9 cellular contexts compared by ENCODE assay signal in the genomic region with DNA sequence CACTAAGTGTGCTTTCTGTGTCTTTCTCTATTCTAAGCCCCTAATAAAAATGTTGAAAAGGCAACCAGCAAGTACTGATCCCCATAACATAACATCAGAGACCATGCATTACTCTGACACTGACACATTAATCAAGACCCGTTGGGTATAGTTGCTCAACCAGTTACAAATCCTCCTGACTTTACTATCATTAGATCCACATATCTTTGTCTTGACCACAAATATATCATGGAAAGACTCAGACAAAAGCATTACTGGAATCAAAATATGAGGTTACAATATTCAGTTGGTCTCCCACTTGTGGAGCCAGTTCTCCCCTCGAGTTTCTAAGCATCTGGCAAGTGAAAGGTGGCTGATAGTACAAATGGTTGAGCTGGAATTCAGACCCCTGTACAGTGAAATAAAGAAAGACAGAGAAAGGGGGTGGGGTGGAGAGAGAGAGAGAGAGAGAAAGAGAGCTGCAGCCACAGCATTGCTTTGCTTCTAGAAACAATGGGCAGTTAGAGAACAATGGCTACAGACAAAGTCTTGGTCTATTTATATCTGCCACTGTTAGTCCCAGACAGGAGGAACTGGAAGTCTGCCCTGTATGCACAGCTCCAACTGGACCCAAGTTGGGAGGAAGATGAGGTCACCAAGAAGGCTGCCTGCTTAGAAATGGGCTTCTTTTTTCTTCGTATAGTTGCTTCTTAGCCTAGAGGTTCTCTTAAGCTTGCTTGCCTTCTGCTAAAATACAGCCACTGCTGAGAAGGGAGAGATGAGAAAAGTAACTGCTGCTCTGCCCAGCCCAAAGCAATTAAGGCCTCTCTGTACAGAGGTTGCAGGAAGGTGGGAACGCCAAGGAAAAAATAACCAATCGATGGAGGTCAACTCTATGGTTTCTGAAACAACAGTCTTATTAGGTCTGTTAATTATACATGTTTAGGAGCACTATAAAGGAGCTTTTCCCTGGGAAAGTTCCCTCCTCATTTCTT.
DNase-seq lines count a peak whose midpoint lies in the region; ATAC-seq and TF ChIP-seq lines count a peak whose summit lies in the region.
"Had no signal": no experiment of that assay in that cellular context is flagged by ENCODE, and none has a peak within 500 bp of the region (broad histone marks: within the 10 kb centered on the region; RNA-seq: fewer than 3 reads in every experiment).

No MANE protein-coding gene starts in this region.

- peak overlapping the region; percentile 64 for H3K27ac ChIP-seq in OCI-LY1 (ENCODE audit: low read depth, low read length, poor library complexity, severe bottlenecking)
- H3K27ac ChIP-seq in epithelial cell of prostate: peak overlapping the region; percentile 56

- H3K4me1 Mint-ChIP-seq in natural killer cell: peaks cover 99 to 100% of the 10 kb centered on the region in 2 donors

- H3K36me3 Mint-ChIP-seq in natural killer cell: peaks cover 13% of the 10 kb centered on the region

- H3K4me2 ChIP-seq in OCI-LY1 (ENCODE audit: low read length): peak overlapping the region; percentile 58

- H3K79me2 ChIP-seq in OCI-LY1 (ENCODE audit: insufficient read depth, low read length): peaks cover 100% of the 10 kb centered on the region

- DNase-seq in CD1c-positive myeloid dendritic cell (ENCODE audit: extremely low spot score) (peak; percentile 33), epithelial cell of prostate (ENCODE audit: low read depth, low spot score) (no peak), natural killer cell (no peak), T-helper 9 cell (no peak), iPS-NIHi11 (ENCODE audit: low spot score) (no peak), islet precursor cell (no peak)
- DNase-seq in stimulated activated CD4-positive, alpha-beta T cell treated with anti-CD3 and anti-CD28 coated beads, Interleukin-4, amount 100 ng/mL, for 24 hours: no peak
- DNase-seq: occipital lobe had no signal

- H3K9me3 ChIP-seq in OCI-LY1 (ENCODE audit: low read length): no peaks in the 10 kb centered on the region

- H3K9me2 ChIP-seq in OCI-LY1 (ENCODE audit: low read depth, low read length): no peaks in the 10 kb centered on the region

- intact Hi-C loops in natural killer cell (cut with micrococcal nuclease): loop anchor here (2.0 kb wide), 1 partner anchor 19 kb away; no protein-coding TSS in a partner anchor

- H3K4me3 Mint-ChIP-seq in natural killer cell: peak overlapping the region; percentile 98

- peak overlapping the region; percentile 12 for H3K4me3 ChIP-seq in OCI-LY1 (ENCODE audit: low read depth, low read length, poor library complexity, severe bottlenecking)

- no peaks in the 10 kb centered on the region for H3K9me3 Mint-ChIP-seq in natural killer cell

- H3K27me3 Mint-ChIP-seq in natural killer cell (ENCODE audit: low read depth in 2 of 2): no peaks in the 10 kb centered on the region

- ATAC-seq in natural killer cell: no peak

- H3K4me1 ChIP-seq in OCI-LY1 (ENCODE audit: insufficient read depth, low read length, severe bottlenecking): peaks cover 100% of the 10 kb centered on the region

- H3K27me3 ChIP-seq in OCI-LY1 (ENCODE audit: insufficient read depth, low read length): no peaks in the 10 kb centered on the region

- no peaks in the 10 kb centered on the region for H4K20me1 ChIP-seq in OCI-LY1 (ENCODE audit: insufficient read depth, low read length)

- no peak overlapping the region for H2AFZ ChIP-seq in OCI-LY1 (ENCODE audit: low read length)

- TF ChIP-seq CTCF in OCI-LY1 (IDR thresholded peaks at IDR 0.05; ENCODE audit: low read length) (no peak), natural killer cell (IDR thresholded peaks at IDR 0.05) (no peak)

- peaks cover 85% of the 10 kb centered on the region; the same call in 1 of the 2 replicates for H3K36me3 ChIP-seq in OCI-LY1 (ENCODE audit: insufficient read depth, low read length)

- no peak overlapping the region; the same call in 1 of the 2 replicates for H3K9ac ChIP-seq in OCI-LY1 (ENCODE audit: low read length)

- peak overlapping the region; percentile 98 to 99 for H3K27ac Mint-ChIP-seq in natural killer cell

- no peaks in the 10 kb centered on the region for H3F3A ChIP-seq in OCI-LY1 (ENCODE audit: insufficient read depth, low read length)
